16 cellular contexts compared by ENCODE assay signal in the genomic region with DNA sequence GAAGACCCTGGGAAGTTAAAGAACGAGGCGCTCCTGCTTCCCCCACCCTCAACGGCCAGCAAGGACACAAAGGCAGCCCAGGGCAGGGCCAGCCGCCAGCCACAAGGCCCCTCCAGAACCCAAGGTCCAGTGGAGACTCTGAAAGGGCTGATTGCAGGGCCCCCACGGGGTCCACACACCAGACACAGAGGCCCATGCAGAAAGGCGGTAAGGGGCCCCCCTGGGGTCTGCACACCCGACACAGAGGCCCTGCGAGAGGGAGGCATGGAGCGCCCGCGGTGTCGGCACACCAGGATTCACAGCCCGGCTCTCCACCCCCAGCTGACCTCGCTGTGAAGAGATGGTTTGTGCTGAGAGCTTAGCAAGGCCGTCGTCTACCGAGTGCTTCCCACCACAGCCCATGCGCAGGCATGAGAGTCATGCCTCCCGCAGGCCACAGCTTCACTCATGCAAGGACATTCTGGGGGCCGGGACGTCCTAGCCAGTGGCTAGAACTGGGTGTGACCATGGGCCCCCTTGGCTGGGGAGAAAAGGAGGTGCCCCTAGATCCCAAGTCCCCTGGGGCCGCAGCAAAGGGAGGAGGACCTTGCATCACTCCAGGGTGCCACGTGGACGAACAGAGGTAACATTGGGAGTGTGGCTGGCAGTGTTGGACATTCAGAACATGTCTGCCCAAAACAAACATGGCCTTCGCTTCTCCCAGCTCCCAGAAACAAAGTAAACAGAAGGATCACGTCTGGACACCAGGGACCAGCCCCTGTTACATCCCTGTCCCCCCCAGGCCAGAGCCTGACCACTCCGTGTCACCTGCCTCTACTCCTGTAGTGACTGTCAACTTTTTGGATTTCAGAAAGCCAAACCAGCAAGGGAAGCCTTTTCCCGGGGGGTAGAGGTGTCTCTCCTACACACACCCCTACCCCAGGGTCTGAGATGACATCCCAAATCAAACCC. TPM values are rescaled to one million over a fixed set of nuclear protein-coding genes. Genes with fewer than 3 reads are reported as not detected.
DNase-seq lines count a peak whose midpoint lies in the region; ATAC-seq and TF ChIP-seq lines count a peak whose summit lies in the region.
"Had no signal": no experiment of that assay in that cellular context is flagged by ENCODE, and none has a peak within 500 bp of the region (broad histone marks: within the 10 kb centered on the region; RNA-seq: fewer than 3 reads in every experiment).

No MANE protein-coding gene starts in this region.

- H3K9me3 ChIP-seq in BE2C = no peaks in the 10 kb centered on the region
- H3K9me3 ChIP-seq: breast epithelium, gastroesophageal sphincter, neutrophil, vagina had no signal

- peaks cover 7% of the 10 kb centered on the region for H3K36me3 ChIP-seq in BE2C

- no peaks in the 10 kb centered on the region for H3K36me3 Mint-ChIP-seq in HFFc6 (ENCODE audit: low read depth)

- no peak for ATAC-seq in GM18517 (IDR thresholded peaks at IDR 0.05; ENCODE audit: unreplicated experiment)
- ATAC-seq: activated CD4-positive, alpha-beta T cell treated with anti-CD3 and anti-CD28 coated beads for 36 hours; gastroesophageal sphincter had no signal

- no peaks in the 10 kb centered on the region for H3K9me3 Mint-ChIP-seq in HFFc6

- no peaks in the 10 kb centered on the region for H3K4me1 ChIP-seq in BE2C

- intact Hi-C loops in posterior vena cava (cut with DNase I) = no loop called here

- DNase-seq in BE2C (peak; percentile 6), HFFc6 (no peak), islet precursor cell (peak; percentile 46), posterior vena cava (ENCODE audit: low spot score) (peak; percentile 71), glomerular visceral epithelial cell (ENCODE audit: extremely low spot score) (no peak), SIG-M5 (lab: John Stamatoyannopoulos, UW) (no peak), DMS153 (lab: John Stamatoyannopoulos, UW) (no peak)
- DNase-seq: activated CD4-positive, alpha-beta T cell treated with anti-CD3 and anti-CD28 coated beads for 36 hours; activated T-cell treated with anti-CD3 and anti-CD28 coated beads, Interleukin-2, amount 50 U/mL, for 48 hours; DMS79; OCI-M1 had no signal

- H3K4me3 Mint-ChIP-seq in HFFc6 = no peak overlapping the region
- H3K4me3 Mint-ChIP-seq: activated CD4-positive, alpha-beta T cell treated with anti-CD3 and anti-CD28 coated beads for 36 hours had no signal

- no peaks in the 10 kb centered on the region; the same call in none of the 2 replicates for H3K27me3 Mint-ChIP-seq in HFFc6 (ENCODE audit: insufficient read depth)
- H3K27me3 Mint-ChIP-seq: activated CD4-positive, alpha-beta T cell treated with anti-CD3 and anti-CD28 coated beads for 36 hours had no signal

- TF ChIP-seq CTCF in BE2C (IDR thresholded peaks at IDR 0.05; ENCODE audit: low read depth, low read length) (no peak), HFFc6 (IDR thresholded peaks at IDR 0.05) (no peak)

- H3K27ac Mint-ChIP-seq in HFFc6 = peak overlapping the region; percentile 52; the same call in 1 of the 2 replicates
- H3K27ac Mint-ChIP-seq: activated CD4-positive, alpha-beta T cell treated with anti-CD3 and anti-CD28 coated beads for 36 hours had no signal

- peaks cover 36% of the 10 kb centered on the region for H3K4me1 Mint-ChIP-seq in HFFc6 (ENCODE audit: low read depth)

- H3K4me3 ChIP-seq in BE2C (ENCODE audit: low read depth, low read length) = no peak overlapping the region
- H3K4me3 ChIP-seq: breast epithelium, gastroesophageal sphincter, vagina had no signal

- no peaks in the 10 kb centered on the region for H3K27me3 ChIP-seq in BE2C
- H3K27me3 ChIP-seq: breast epithelium, gastroesophageal sphincter, neutrophil, vagina had no signal

RNA-seq across cellular contexts. Expression of a gene that starts 9.8 kb away (rescaled TPM):
- polyA plus RNA-seq in BE2C (2012; ENCODE audit: insufficient read depth, insufficient read length, low read depth) = 79.5 TPM
- total RNA-seq in HFFc6 (2021; fragmentation: NEBNext Ultra II Directional; extraction: Animal tissue kit (Norgen Biotek cat#: 25700)) = 10 to 100 TPM; 17.1 to 20.9 (median 18.6) TPM
- 10 to 100 TPM; 32.2 to 32.6 TPM for total RNA-seq in posterior vena cava

RNA-seq across cellular contexts. Expression of a gene that starts 32.7 kb away (rescaled TPM):
- 108 TPM for polyA plus RNA-seq in BE2C (2012; ENCODE audit: insufficient read depth, insufficient read length, low read depth)
- total RNA-seq in HFFc6 (2021; fragmentation: NEBNext Ultra II Directional; extraction: Animal tissue kit (Norgen Biotek cat#: 25700)) = 10 to 100 TPM; 28.7 to 36.8 (median 31.1) TPM
- total RNA-seq in posterior vena cava = 10 to 100 TPM; 11.9 to 14.3 TPM

Comparison
In these comparisons a context has a peak if more than half of its experiments do, and no peak if none do; other contexts are left out.
1. DNase-seq: peak in BE2C (single experiment), islet precursor cell (single experiment) and posterior vena cava (single experiment); none in HFFc6 (single experiment), glomerular visceral epithelial cell (single experiment), SIG-M5 (single experiment) and DMS153 (single experiment).